29 cellular contexts compared by ENCODE assay signal in genomic region chr15:56797720-56798275, GRCh38.
"Had no signal": no experiment of that assay in that cellular context is flagged by ENCODE, and none has a peak within 500 bp of the region (broad histone marks: within the 10 kb centered on the region; RNA-seq: fewer than 3 reads in every experiment).

No MANE protein-coding gene starts in this region.

- H3K4me1 ChIP-seq: ascending aorta, breast epithelium had no signal

- FAIRE-seq: frontal cortex had no signal

- H3K4me1 Mint-ChIP-seq: activated CD4-positive, alpha-beta T cell treated with anti-CD3 and anti-CD28 coated beads, Interleukin-2, amount 10 ng/mL, durations not matched to agents 24 days and 14 days; activated naive CD4-positive, alpha-beta T cell treated with anti-CD3 and anti-CD28 coated beads, Interleukin-2, amount 10 ng/mL, durations not matched to agents 7 days and 5 days; activated naive CD8-positive, alpha-beta T cell treated with anti-CD3 and anti-CD28 coated beads, Interleukin-2, amount 10 ng/mL, durations not matched to agents 7 days and 5 days; central memory CD8-positive, alpha-beta T cell had no signal

- H3K9me3 Mint-ChIP-seq: activated naive CD4-positive, alpha-beta T cell treated with anti-CD3 and anti-CD28 coated beads, Interleukin-2, amount 10 ng/mL, durations not matched to agents 7 days and 5 days; activated naive CD4-positive, alpha-beta T cell treated with anti-CD3 and anti-CD28 coated beads, Interleukin-2, amount 50 U/mL, for 72 hours; central memory CD8-positive, alpha-beta T cell had no signal

- H3K27ac Mint-ChIP-seq: activated CD4-positive, alpha-beta memory T cell treated with anti-CD3 and anti-CD28 coated beads for 36 hours; activated CD4-positive, alpha-beta T cell treated with anti-CD3 and anti-CD28 coated beads for 36 hours; activated CD8-positive, alpha-beta memory T cell treated with anti-CD3 and anti-CD28 coated beads, Interleukin-2, amount 10 ng/mL, durations not matched to agents 7 days and 5 days; activated CD8-positive, alpha-beta T cell treated with anti-CD3 and anti-CD28 coated beads, Interleukin-2, amount 10 ng/mL, durations not matched to agents 7 days and 5 days; activated naive CD4-positive, alpha-beta T cell treated with anti-CD3 and anti-CD28 coated beads, Interleukin-2, amount 10 ng/mL, durations not matched to agents 7 days and 5 days; activated naive CD4-positive, alpha-beta T cell treated with anti-CD3 and anti-CD28 coated beads, Interleukin-2, amount 50 U/mL, for 72 hours; activated naive CD8-positive, alpha-beta T cell treated with anti-CD3 and anti-CD28 coated beads, Interleukin-2, amount 10 ng/mL, durations not matched to agents 7 days and 5 days; activated T-helper 1 cell treated with anti-CD3 and anti-CD28 coated beads, Interleukin-12 subunit alpha, Interleukin-12 subunit beta, Interleukin-2, Interleukin-4 antibody, amounts not matched to agents 30 ng/mL and 10 ng/mL and 1 ng/mL, durations not matched to agents 14 hours and 24 hours and 36 hours; effector memory CD8-positive, alpha-beta T cell had no signal

- DNase-seq: activated CD4-positive, alpha-beta memory T cell treated with anti-CD3 and anti-CD28 coated beads for 36 hours; activated CD4-positive, alpha-beta T cell treated with anti-CD3 and anti-CD28 coated beads for 36 hours; activated CD4-positive, alpha-beta T cell treated with anti-CD3 and anti-CD28 coated beads, Interleukin-2, amount 10 ng/mL, durations not matched to agents 24 days and 14 days; activated CD4-positive, CD25-positive, alpha-beta regulatory T cell; activated CD4-positive, CD25-positive, alpha-beta regulatory T cell treated with anti-CD3 and anti-CD28 coated beads, Interleukin-2, amount 50 U/mL, for 72 hours; activated CD8-positive, alpha-beta memory T cell treated with anti-CD3 and anti-CD28 coated beads, Interleukin-2, amount 10 ng/mL, durations not matched to agents 7 days and 5 days; activated CD8-positive, alpha-beta memory T cell treated with anti-CD3 and anti-CD28 coated beads, Interleukin-2, amount 50 U/mL, for 4 hours; activated CD8-positive, alpha-beta T cell treated with anti-CD3 and anti-CD28 coated beads, Interleukin-2, amount 10 ng/mL, durations not matched to agents 7 days and 5 days; activated gamma-delta T cell; activated naive CD4-positive, alpha-beta T cell; activated naive CD4-positive, alpha-beta T cell treated with anti-CD3 and anti-CD28 coated beads, Interleukin-2, amount 10 ng/mL, durations not matched to agents 7 days and 5 days; activated naive CD8-positive, alpha-beta T cell treated with anti-CD3 and anti-CD28 coated beads, Interleukin-2, amount 10 ng/mL, durations not matched to agents 7 days and 5 days; activated T-cell treated with anti-CD3 and anti-CD28 coated beads, Interleukin-2, amount 50 U/mL, for 1 hour; activated T-cell treated with anti-CD3 and anti-CD28 coated beads, Interleukin-2, amount 50 U/mL, for 48 hours; cortex of kidney; dermis blood vessel endothelial cell; effector CD4-positive, alpha-beta T cell; effector memory CD8-positive, alpha-beta T cell; esophagus squamous epithelium; foreskin fibroblast; head of caudate nucleus had no signal

- H3K36me3 Mint-ChIP-seq: activated naive CD4-positive, alpha-beta T cell treated with anti-CD3 and anti-CD28 coated beads, Interleukin-2, amount 10 ng/mL, durations not matched to agents 7 days and 5 days; activated naive CD4-positive, alpha-beta T cell treated with anti-CD3 and anti-CD28 coated beads, Interleukin-2, amount 50 U/mL, for 72 hours; activated naive CD8-positive, alpha-beta T cell treated with anti-CD3 and anti-CD28 coated beads, Interleukin-2, amount 10 ng/mL, durations not matched to agents 7 days and 5 days; brain had no signal

- ATAC-seq: activated CD8-positive, alpha-beta T cell treated with anti-CD3 and anti-CD28 coated beads, Interleukin-2, amount 10 ng/mL, durations not matched to agents 7 days and 5 days; effector memory CD8-positive, alpha-beta T cell had no signal

- H3K36me3 ChIP-seq: ascending aorta, breast epithelium, esophagus squamous epithelium had no signal

- H3K27ac ChIP-seq: ascending aorta, breast epithelium, epithelial cell of prostate, esophagus squamous epithelium had no signal

- H3K4me3 Mint-ChIP-seq: activated CD4-positive, alpha-beta memory T cell treated with anti-CD3 and anti-CD28 coated beads for 36 hours; activated CD4-positive, alpha-beta T cell treated with anti-CD3 and anti-CD28 coated beads for 36 hours; activated CD4-positive, alpha-beta T cell treated with anti-CD3 and anti-CD28 coated beads, Interleukin-2, amount 10 ng/mL, durations not matched to agents 24 days and 14 days; activated CD8-positive, alpha-beta memory T cell treated with anti-CD3 and anti-CD28 coated beads, Interleukin-2, amount 10 ng/mL, durations not matched to agents 7 days and 5 days; activated CD8-positive, alpha-beta T cell treated with anti-CD3 and anti-CD28 coated beads, Interleukin-2, amount 10 ng/mL, durations not matched to agents 7 days and 5 days; activated naive CD4-positive, alpha-beta T cell treated with anti-CD3 and anti-CD28 coated beads, Interleukin-2, amount 10 ng/mL, durations not matched to agents 7 days and 5 days; activated naive CD8-positive, alpha-beta T cell treated with anti-CD3 and anti-CD28 coated beads, Interleukin-2, amount 10 ng/mL, durations not matched to agents 7 days and 5 days; activated T-helper 1 cell treated with anti-CD3 and anti-CD28 coated beads, Interleukin-12 subunit alpha, Interleukin-12 subunit beta, Interleukin-2, Interleukin-4 antibody, amounts not matched to agents 30 ng/mL and 10 ng/mL and 1 ng/mL, durations not matched to agents 14 hours and 24 hours and 36 hours; brain; central memory CD8-positive, alpha-beta T cell; effector memory CD8-positive, alpha-beta T cell had no signal

- H3K27me3 ChIP-seq: ascending aorta, breast epithelium, esophagus squamous epithelium had no signal

- H3K9me3 ChIP-seq: breast epithelium had no signal

- H3K4me3 ChIP-seq: ascending aorta, breast epithelium, esophagus squamous epithelium had no signal
